1 cellular context compared by ENCODE assay signal in the genomic region with DNA sequence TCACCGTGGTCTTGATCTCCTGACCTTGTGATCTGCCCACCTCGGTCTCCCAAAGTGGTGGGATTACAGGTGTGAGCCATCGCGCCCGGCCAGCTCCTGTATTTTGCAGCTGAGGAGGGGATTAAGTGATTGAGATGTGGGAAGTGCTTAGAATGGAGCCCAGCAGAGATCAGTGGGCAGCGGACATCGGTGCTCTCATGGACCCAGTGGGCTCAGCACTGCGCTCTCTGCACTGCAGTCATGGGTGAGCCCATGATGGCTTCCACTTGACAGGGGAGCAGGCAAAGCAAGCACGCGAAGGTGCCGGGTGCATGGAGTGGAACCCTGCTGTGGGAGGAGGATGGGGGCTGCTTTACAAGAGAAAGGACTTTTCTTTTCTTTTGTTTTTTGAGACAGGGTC.
TF ChIP-seq lines count a peak whose summit lies in the region.

No MANE protein-coding gene starts in this region.

TF ChIP-seq in K562, 482 proteins besides CTCF, POLR2A, EP300 and RAD21:
- 0 out of 2 replicates have a peak, but pooled peaks have one; percentile 2 for TF ChIP-seq GABPA (tag; conservative IDR thresholded peaks at IDR 0.05; ENCODE audit: low read depth)
- TF ChIP-seq TEAD1 (CRISPR knock-in tag; IDR thresholded peaks at IDR 0.05), result no peak
- TF ChIP-seq ELF1 (tag; IDR thresholded peaks at IDR 0.05), result 0 out of 2 replicates have a peak, but pooled peaks have one; percentile 0
